In genomic region chr1:119712342-119713038, GRCh38 we compare ENCODE assay signal across 8 cellular contexts. TPM values are rescaled to one million over a fixed set of nuclear protein-coding genes. Genes with fewer than 3 reads are reported as not detected.
DNase-seq lines count a peak whose midpoint lies in the region; ATAC-seq and TF ChIP-seq lines count a peak whose summit lies in the region.

No MANE protein-coding gene starts in this region.

- H3K27ac ChIP-seq in layer of hippocampus (ENCODE audit: low read depth, low read length): peak overlapping the region; percentile 74

- H3K27me3 Mint-ChIP-seq in CD14-positive monocyte (ENCODE audit: low read depth in 3 of 3): peaks cover 2 to 17% (median 12%) of the 10 kb centered on the region in 3 donors
- peaks cover 34% of the 10 kb centered on the region for H3K27me3 Mint-ChIP-seq in T-helper 1 cell treated with Interleukin-12 subunit alpha and Interleukin-12 subunit beta and Interleukin-4 antibody, amounts not matched to agents 30 μg/mL and 1 μg/mL, for 36 hours (ENCODE audit: low read depth)

- peaks cover 50% of the 10 kb centered on the region for H3K4me1 Mint-ChIP-seq in CD14-positive monocyte
- peaks cover 36% of the 10 kb centered on the region for H3K4me1 Mint-ChIP-seq in T-helper 1 cell treated with Interleukin-12 subunit alpha and Interleukin-12 subunit beta and Interleukin-4 antibody, amounts not matched to agents 30 μg/mL and 1 μg/mL, for 36 hours (ENCODE audit: low read depth)

- H3K27ac Mint-ChIP-seq in CD14-positive monocyte: peak overlapping the region in 1 of 7 donors; percentile 30
- H3K27ac Mint-ChIP-seq in T-helper 1 cell treated with Interleukin-12 subunit alpha and Interleukin-12 subunit beta and Interleukin-4 antibody, amounts not matched to agents 30 μg/mL and 1 μg/mL, for 36 hours: peak overlapping the region; percentile 88

- TF ChIP-seq CTCF in CD14-positive monocyte (IDR thresholded peaks at IDR 0.05): no peak

- H3K36me3 Mint-ChIP-seq in CD14-positive monocyte: no peaks in the 10 kb centered on the region
- peaks cover 7% of the 10 kb centered on the region for H3K36me3 Mint-ChIP-seq in T-helper 1 cell treated with Interleukin-12 subunit alpha and Interleukin-12 subunit beta and Interleukin-4 antibody, amounts not matched to agents 30 μg/mL and 1 μg/mL, for 36 hours (ENCODE audit: low read depth)

- H3K9me3 Mint-ChIP-seq in CD14-positive monocyte: peaks cover 0 to 3% (median 0%) of the 10 kb centered on the region in 7 donors
- H3K9me3 Mint-ChIP-seq in T-helper 1 cell treated with Interleukin-12 subunit alpha and Interleukin-12 subunit beta and Interleukin-4 antibody, amounts not matched to agents 30 μg/mL and 1 μg/mL, for 36 hours: no peaks in the 10 kb centered on the region

- DNase-seq in CD14-positive monocyte (ENCODE audit: low spot score) (no peak), NCI-H1105 treated with DMSO at 0.1 percent for 48 hours (lab: John Stamatoyannopoulos, UW) (peak; percentile 89), cerebellar cortex (ENCODE audit: low spot score) (peak; percentile 59)
- DNase-seq in stimulated activated CD4-positive, alpha-beta T cell treated with anti-CD3 and anti-CD28 coated beads, Interleukin-2, amount 100 ng/mL, for 24 hours: peak; percentile 45 to 67

- peak overlapping the region; percentile 92 to 97 for H3K4me3 Mint-ChIP-seq in CD14-positive monocyte
- H3K4me3 Mint-ChIP-seq in T-helper 1 cell treated with Interleukin-12 subunit alpha and Interleukin-12 subunit beta and Interleukin-4 antibody, amounts not matched to agents 30 μg/mL and 1 μg/mL, for 36 hours: peak overlapping the region; percentile 96

- no peaks in the 10 kb centered on the region for H3K27me3 ChIP-seq in layer of hippocampus (ENCODE audit: control insufficient read depth, insufficient read depth, low read length)

- intact Hi-C loops in CD14-positive monocyte (cut with micrococcal nuclease): no loop called here

- ATAC-seq in GM21529 (IDR thresholded peaks at IDR 0.05; ENCODE audit: unreplicated experiment) (peak; percentile 56), HG02938 (IDR thresholded peaks at IDR 0.05; ENCODE audit: unreplicated experiment) (no peak)

RNA-seq across cellular contexts. Expression of gene PHGDH, which starts 0.8 kb away (rescaled TPM):
- under 1 TPM; 0.20 to 0.44 TPM for polyA plus RNA-seq in CD14-positive monocyte

RNA-seq across cellular contexts. Expression of gene HMGCS2, which starts 56.2 kb away (rescaled TPM):
- polyA plus RNA-seq in CD14-positive monocyte: not detected
